In the genomic region with DNA sequence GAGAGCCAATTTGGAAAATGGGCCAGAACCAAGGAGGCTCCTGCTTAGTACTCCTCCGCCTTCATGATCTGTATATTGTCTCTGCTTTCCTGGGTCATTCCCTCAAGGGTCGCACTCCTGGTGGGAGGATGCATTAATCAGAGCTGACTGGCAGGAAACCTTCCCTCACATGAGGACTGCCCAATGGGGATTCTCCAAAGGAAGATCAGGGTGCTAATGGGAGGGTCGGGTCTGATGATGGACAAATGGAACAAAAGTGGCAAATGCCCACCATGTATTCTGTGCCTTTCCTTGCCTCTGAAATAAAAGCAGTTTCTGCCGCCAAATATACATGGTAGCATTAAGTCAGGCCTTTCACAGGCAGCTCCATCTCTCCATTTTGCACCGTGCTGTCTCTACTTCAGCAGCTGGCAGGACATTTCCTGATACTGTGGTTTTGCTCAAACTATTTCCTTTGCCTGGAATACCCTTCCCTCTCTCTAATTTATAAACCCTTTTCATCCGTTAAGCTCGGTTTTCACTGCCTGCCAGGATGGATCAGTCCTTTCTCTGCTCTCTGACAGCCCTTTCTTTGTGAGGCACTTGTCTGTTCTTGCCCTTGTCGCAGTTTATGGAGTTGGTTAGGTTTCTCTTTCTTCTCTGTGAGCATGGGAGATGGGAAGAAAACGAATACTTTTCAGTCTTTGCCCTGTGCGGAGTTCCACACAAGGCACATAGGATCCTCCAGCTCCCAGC, we compare ENCODE assay signal across 10 cellular contexts. TPM values are rescaled to one million over a fixed set of nuclear protein-coding genes. Genes with fewer than 3 reads are reported as not detected.
DNase-seq lines count a peak whose midpoint lies in the region; ATAC-seq, FAIRE-seq and TF ChIP-seq lines count a peak whose summit lies in the region.
"Had no signal": no experiment of that assay in that cellular context is flagged by ENCODE, and none has a peak within 500 bp of the region (broad histone marks: within the 10 kb centered on the region; RNA-seq: fewer than 3 reads in every experiment).

No MANE protein-coding gene starts in this region.

- no peaks in the 10 kb centered on the region for H3K27me3 Mint-ChIP-seq in astrocyte (ENCODE audit: low read depth, unreplicated experiment)
- H3K27me3 Mint-ChIP-seq in type B pancreatic cell, result no peaks in the 10 kb centered on the region

- H3K9ac ChIP-seq in astrocyte (ENCODE audit: low read length), result no peak overlapping the region

- H3K9me3 ChIP-seq in left ventricle myocardium inferior (replicated peaks) (no peaks in the 10 kb centered on the region), heart right ventricle (no peaks in the 10 kb centered on the region), astrocyte (ENCODE audit: insufficient read depth, low read depth, low read length) (no peaks in the 10 kb centered on the region)
- H3K9me3 ChIP-seq: BE2C had no signal

- no peak for TF ChIP-seq CTCF in left ventricle myocardium inferior (IDR thresholded peaks at IDR 0.05; ENCODE audit: borderline replicate concordance)
- TF ChIP-seq CTCF in heart right ventricle (IDR thresholded peaks at IDR 0.05), result no peak
- no peak for TF ChIP-seq CTCF in astrocyte (IDR thresholded peaks at IDR 0.05; ENCODE audit: insufficient read depth, low read depth, low read length)
- no peak for TF ChIP-seq CTCF in type B pancreatic cell (conservative IDR thresholded peaks at IDR 0.05)

- H3K27me3 ChIP-seq in left ventricle myocardium inferior (ENCODE audit: low read depth), result no peaks in the 10 kb centered on the region
- no peaks in the 10 kb centered on the region for H3K27me3 ChIP-seq in heart right ventricle
- no peaks in the 10 kb centered on the region for H3K27me3 ChIP-seq in astrocyte (ENCODE audit: insufficient read depth, low read length)
- H3K27me3 ChIP-seq: BE2C had no signal

- H3K27ac ChIP-seq in left ventricle myocardium inferior (replicated peaks) (peak overlapping the region; percentile 7), heart right ventricle (peak overlapping the region in 1 of 10 donors; percentile 48), astrocyte (ENCODE audit: low read depth, low read length) (no peak overlapping the region)

- no peak overlapping the region for H3K4me3 ChIP-seq in left ventricle myocardium inferior
- H3K4me3 ChIP-seq in heart right ventricle, result no peak overlapping the region
- H3K4me3 ChIP-seq in astrocyte (ENCODE audit: insufficient read depth, low read depth, low read length), result no peak overlapping the region

- FAIRE-seq in astrocyte (lab: Jason Lieb, UNC) (no peak), GM12891 (lab: Jason Lieb, UNC) (no peak)

- H3K4me3 Mint-ChIP-seq in astrocyte (ENCODE audit: unreplicated experiment) (no peak overlapping the region), type B pancreatic cell (peak overlapping the region; percentile 24)

- peaks cover 85% of the 10 kb centered on the region for H3K79me2 ChIP-seq in astrocyte (ENCODE audit: insufficient read depth, low read length)

- in situ Hi-C loops in ACHN (cut with HindIII; ENCODE audit: low pct_ligation_motif_present, low pct_unique_long_range_greater_than_20kb, low sequenced_read_pairs), result no loop called here

- peaks cover 90% of the 10 kb centered on the region for H4K20me1 ChIP-seq in astrocyte (ENCODE audit: insufficient read depth, low read length)

- H3K4me2 ChIP-seq in astrocyte (ENCODE audit: low read length), result peak overlapping the region; percentile 16

- H3K4me1 Mint-ChIP-seq in astrocyte (ENCODE audit: low read depth, unreplicated experiment), result peaks cover 31% of the 10 kb centered on the region
- H3K4me1 Mint-ChIP-seq in type B pancreatic cell (ENCODE audit: unreplicated experiment), result peaks cover 34% of the 10 kb centered on the region

- H3K9me3 Mint-ChIP-seq in astrocyte (ENCODE audit: unreplicated experiment), result no peaks in the 10 kb centered on the region
- H3K9me3 Mint-ChIP-seq in type B pancreatic cell, result no peaks in the 10 kb centered on the region

- ATAC-seq in heart right ventricle, result no peak

- 60 to 64% methylated on average over 10 of the region's 10 CpGs for WGBS in heart right ventricle, 2 donors

- H3K36me3 Mint-ChIP-seq in astrocyte (ENCODE audit: low read depth, unreplicated experiment) (peaks cover 2% of the 10 kb centered on the region), type B pancreatic cell (peaks cover 3% of the 10 kb centered on the region)

- intact Hi-C loops in left ventricle myocardium inferior (cut with micrococcal nuclease) (no loop called here), heart right ventricle (cut with DNase I) (no loop called here)

- H3K27ac Mint-ChIP-seq in astrocyte (ENCODE audit: unreplicated experiment) (peak overlapping the region; percentile 35), type B pancreatic cell (peak overlapping the region; percentile 95)

- TF ChIP-seq POLR2A in GM12891 (IDR thresholded peaks at IDR 0.05; ENCODE audit: low read depth, low read length), result no peak

- H3K4me1 ChIP-seq in left ventricle myocardium inferior (peaks cover 64% of the 10 kb centered on the region), heart right ventricle (peaks cover 0 to 63% (median 36%) of the 10 kb centered on the region in 9 donors), astrocyte (ENCODE audit: insufficient read depth, low read length) (peaks cover 12% of the 10 kb centered on the region)

- peaks cover 12% of the 10 kb centered on the region for H3K36me3 ChIP-seq in left ventricle myocardium inferior
- H3K36me3 ChIP-seq in heart right ventricle, result peaks cover 0 to 18% (median 0%) of the 10 kb centered on the region in 9 donors
- H3K36me3 ChIP-seq in astrocyte (ENCODE audit: insufficient read depth, low read length), result peaks cover 7% of the 10 kb centered on the region

- H2AFZ ChIP-seq in astrocyte (ENCODE audit: low read depth, low read length), result no peak overlapping the region

- DNase-seq in left ventricle myocardium inferior (no peak), heart right ventricle (no peak), astrocyte (ENCODE audit: low read depth) (no peak), left kidney (ENCODE audit: low read depth, low spot score) (peak; percentile 58), type B pancreatic cell (ENCODE audit: extremely low spot score, unreplicated experiment) (no peak), ACHN (no peak), SHP77 (lab: John Stamatoyannopoulos, UW) (no peak), GM12891 (ENCODE audit: insufficient read length, low spot score) (no peak)
- DNase-seq: amniotic stem cell, BE2C had no signal

TF ChIP-seq in GM12891, 5 proteins besides CTCF, POLR2A, EP300 and RAD21:
- TF ChIP-seq SPI1 (IDR thresholded peaks at IDR 0.05; ENCODE audit: low read depth, low read length), result no peak
- TF ChIP-seq PAX5 (IDR thresholded peaks at IDR 0.05; ENCODE audit: insufficient read depth, low read length, severe bottlenecking), result no peak
- TF ChIP-seq POU2F2 (IDR thresholded peaks at IDR 0.05; ENCODE audit: low read depth, low read length), result no peak
- no peak for TF ChIP-seq POLR2AphosphoS5 (IDR thresholded peaks at IDR 0.05; ENCODE audit: low read depth, low read length)
- no peak for TF ChIP-seq TAF1 (IDR thresholded peaks at IDR 0.05; ENCODE audit: low read depth, low read length)

RNA-seq across cellular contexts. Expression of gene SREBF2, which starts 13.5 kb away (rescaled TPM):
- 74.5 TPM for total RNA-seq in left ventricle myocardium inferior
- total RNA-seq in heart right ventricle, result 10 to 100 TPM; 57.1 to 94.3 (median 75.8) TPM
- polyA plus RNA-seq in heart right ventricle, result 10 to 100 TPM; 37.5 to 52.3 TPM
- total RNA-seq in astrocyte, result 72.5 and 83.9 TPM in 2 replicates
- 110 and 119 TPM in 2 replicates for total RNA-seq in type B pancreatic cell (ENCODE audit: low replicate concordance)
- 92.2 TPM for polyA plus RNA-seq in GM12891 (2012; ENCODE audit: low read depth, missing spikeins)

RNA-seq across cellular contexts. Expression of gene CCDC134, which starts 46.0 kb away (rescaled TPM):
- total RNA-seq in left ventricle myocardium inferior (3.9 TPM), heart right ventricle (1 to 10 TPM; 2.6 to 7.3 (median 4.0) TPM), astrocyte (7.7 and 11.3 TPM in 2 replicates), type B pancreatic cell (ENCODE audit: low replicate concordance) (13.2 and 19.6 TPM in 2 replicates)
- 1 to 10 TPM; 1.2 to 1.8 TPM for polyA plus RNA-seq in heart right ventricle
- 3.8 TPM for polyA plus RNA-seq in GM12891 (2012; ENCODE audit: low read depth, missing spikeins)
